In the genomic region with DNA sequence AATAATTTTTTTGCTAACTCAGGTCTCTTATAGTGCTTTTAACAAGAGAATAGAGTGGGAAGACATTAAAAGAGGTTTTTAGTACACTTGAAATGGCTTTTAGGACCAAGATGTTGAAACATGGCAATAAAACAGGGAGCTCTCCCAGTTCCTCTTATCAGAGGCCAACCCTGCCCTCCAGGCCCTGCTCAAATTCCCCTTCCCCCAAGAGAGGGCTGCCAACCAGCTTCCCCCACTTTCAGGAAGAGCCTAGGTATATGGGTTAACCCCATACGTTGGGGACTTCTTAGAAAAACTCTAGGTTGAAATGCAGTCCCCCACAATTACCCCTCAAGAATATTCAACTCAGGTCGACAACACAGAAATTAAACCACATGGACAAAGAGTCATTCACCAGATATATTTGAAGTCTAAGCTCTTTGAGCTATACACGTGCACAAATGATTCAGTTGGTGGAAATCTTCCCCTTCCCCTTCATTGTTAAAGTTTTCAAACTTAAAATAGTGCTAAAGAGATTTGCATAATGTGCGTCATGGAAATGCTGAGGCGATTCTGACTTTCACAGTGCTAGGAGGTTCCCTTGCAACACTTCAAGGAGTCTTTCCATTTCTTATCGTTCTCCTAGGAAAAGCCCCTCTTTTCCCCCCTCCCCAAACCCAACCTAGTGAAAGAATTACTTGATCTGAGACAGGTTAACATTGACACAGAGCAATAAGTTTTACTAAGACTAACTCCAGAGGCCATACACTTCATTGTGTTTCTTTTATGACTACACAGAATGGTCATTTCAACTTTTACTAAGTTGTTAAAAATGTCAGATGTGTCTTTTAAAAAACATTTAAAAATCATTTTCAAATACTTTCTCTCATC, we compare ENCODE assay signal across 10 cellular contexts.
A peak's percentile ranks its signal among the peaks of the same experiment; 100 is the strongest.
DNase-seq lines count a peak whose midpoint lies in the region; ATAC-seq and TF ChIP-seq lines count a peak whose summit lies in the region.
"Had no signal": no experiment of that assay in that cellular context is flagged by ENCODE, and none has a peak within 500 bp of the region (broad histone marks: within the 10 kb centered on the region; RNA-seq: fewer than 3 reads in every experiment).

No MANE protein-coding gene starts in this region.

- H4K20me1 ChIP-seq in DOHH2 (ENCODE audit: control insufficient read depth, insufficient read depth, low read depth, low read length) = no peaks in the 10 kb centered on the region

- no peaks in the 10 kb centered on the region for H3K9me3 ChIP-seq in DOHH2 (ENCODE audit: control insufficient read depth, insufficient read depth, low read length)
- H3K9me3 ChIP-seq: neutrophil had no signal

- no peaks in the 10 kb centered on the region for H3K79me2 ChIP-seq in DOHH2 (ENCODE audit: control insufficient read depth, low read length)

- no peaks in the 10 kb centered on the region for H3F3A ChIP-seq in DOHH2 (ENCODE audit: control insufficient read depth, insufficient read depth)

- peak overlapping the region; percentile 66 for H3K4me2 ChIP-seq in DOHH2 (ENCODE audit: low read length)

- H3K27me3 ChIP-seq in DOHH2 (ENCODE audit: control insufficient read depth, low read length) = no peaks in the 10 kb centered on the region
- H3K27me3 ChIP-seq: neutrophil had no signal

- DNase-seq in GM19238 (ENCODE audit: insufficient read length, low spot score) (peak; percentile 7), SKM-1 (lab: John Stamatoyannopoulos, UW; ENCODE audit: unreplicated experiment) (peak; percentile 34), HCEC 1CT (no peak), iPS-NIHi11 (ENCODE audit: low spot score) (no peak), DMS53 (lab: John Stamatoyannopoulos, UW) (no peak)
- DNase-seq: activated CD8-positive, alpha-beta memory T cell treated with anti-CD3 and anti-CD28 coated beads for 24 hours had no signal

- ATAC-seq in HG03025 (IDR thresholded peaks at IDR 0.05; ENCODE audit: low FRiP score, unreplicated experiment) (peak; percentile 61), HG03097 (IDR thresholded peaks at IDR 0.05; ENCODE audit: low FRiP score, unreplicated experiment) (no peak)

- no peaks in the 10 kb centered on the region for H3K36me3 ChIP-seq in DOHH2 (ENCODE audit: control insufficient read depth, low read length)
- H3K36me3 ChIP-seq: neutrophil had no signal

- H3K4me3 ChIP-seq in DOHH2 (ENCODE audit: low read length) = peak overlapping the region; percentile 48

- H3K27ac ChIP-seq in DOHH2 (ENCODE audit: low read depth, low read length) = peak overlapping the region; percentile 78
- H3K27ac ChIP-seq: neutrophil had no signal

- H3K9me2 ChIP-seq in DOHH2 (replicated peaks; ENCODE audit: control insufficient read depth, low read length) = no peaks in the 10 kb centered on the region

- TF ChIP-seq CTCF in DOHH2 (IDR thresholded peaks at IDR 0.05; ENCODE audit: low read depth, low read length, poor library complexity, severe bottlenecking) = no peak

- peaks cover 43% of the 10 kb centered on the region for H3K4me1 ChIP-seq in DOHH2 (ENCODE audit: control insufficient read depth, low read length)

Comparison
In these comparisons a context has a peak if more than half of its experiments do, and no peak if none do; other contexts are left out.
1. DNase-seq: peak in GM19238 (single experiment) and SKM-1 (single experiment); none in HCEC 1CT (single experiment), iPS-NIHi11 (single experiment) and DMS53 (single experiment).